Comparison of ENCODE assay signal across 4 cellular contexts in the genomic region with DNA sequence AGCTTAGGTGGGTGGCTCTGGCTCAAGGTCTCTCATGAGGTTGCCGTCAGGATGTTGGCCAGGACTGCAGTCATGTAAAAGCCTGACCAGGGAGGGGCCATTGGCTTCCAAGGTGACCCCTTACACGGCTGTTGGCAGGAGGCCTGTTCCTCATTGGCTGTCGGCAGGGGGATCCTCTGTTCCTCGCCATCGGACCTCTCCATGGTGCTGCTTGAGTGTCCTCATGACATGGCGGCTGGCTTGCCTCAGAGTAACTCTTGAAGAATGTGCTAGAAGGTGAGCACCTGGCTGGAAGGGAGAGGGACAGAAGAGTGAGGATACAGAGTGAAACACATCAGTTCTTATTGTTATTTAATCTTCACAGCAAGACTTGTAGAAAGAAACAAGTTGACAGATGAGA.
TF ChIP-seq lines count a peak whose summit lies in the region.

No MANE protein-coding gene starts in this region.

TF ChIP-seq in SK-N-SH, 30 proteins besides CTCF, POLR2A, EP300 and RAD21:
- TF ChIP-seq, protein P1, sequence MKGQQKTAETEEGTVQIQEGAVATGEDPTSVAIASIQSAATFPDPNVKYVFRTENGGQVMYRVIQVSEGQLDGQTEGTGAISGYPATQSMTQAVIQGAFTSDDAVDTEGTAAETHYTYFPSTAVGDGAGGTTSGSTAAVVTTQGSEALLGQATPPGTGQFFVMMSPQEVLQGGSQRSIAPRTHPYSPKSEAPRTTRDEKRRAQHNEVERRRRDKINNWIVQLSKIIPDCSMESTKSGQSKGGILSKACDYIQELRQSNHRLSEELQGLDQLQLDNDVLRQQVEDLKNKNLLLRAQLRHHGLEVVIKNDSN (IDR thresholded peaks at IDR 0.05; ENCODE audit: borderline replicate concordance, low read depth), result no peak
- TF ChIP-seq, protein P2, sequence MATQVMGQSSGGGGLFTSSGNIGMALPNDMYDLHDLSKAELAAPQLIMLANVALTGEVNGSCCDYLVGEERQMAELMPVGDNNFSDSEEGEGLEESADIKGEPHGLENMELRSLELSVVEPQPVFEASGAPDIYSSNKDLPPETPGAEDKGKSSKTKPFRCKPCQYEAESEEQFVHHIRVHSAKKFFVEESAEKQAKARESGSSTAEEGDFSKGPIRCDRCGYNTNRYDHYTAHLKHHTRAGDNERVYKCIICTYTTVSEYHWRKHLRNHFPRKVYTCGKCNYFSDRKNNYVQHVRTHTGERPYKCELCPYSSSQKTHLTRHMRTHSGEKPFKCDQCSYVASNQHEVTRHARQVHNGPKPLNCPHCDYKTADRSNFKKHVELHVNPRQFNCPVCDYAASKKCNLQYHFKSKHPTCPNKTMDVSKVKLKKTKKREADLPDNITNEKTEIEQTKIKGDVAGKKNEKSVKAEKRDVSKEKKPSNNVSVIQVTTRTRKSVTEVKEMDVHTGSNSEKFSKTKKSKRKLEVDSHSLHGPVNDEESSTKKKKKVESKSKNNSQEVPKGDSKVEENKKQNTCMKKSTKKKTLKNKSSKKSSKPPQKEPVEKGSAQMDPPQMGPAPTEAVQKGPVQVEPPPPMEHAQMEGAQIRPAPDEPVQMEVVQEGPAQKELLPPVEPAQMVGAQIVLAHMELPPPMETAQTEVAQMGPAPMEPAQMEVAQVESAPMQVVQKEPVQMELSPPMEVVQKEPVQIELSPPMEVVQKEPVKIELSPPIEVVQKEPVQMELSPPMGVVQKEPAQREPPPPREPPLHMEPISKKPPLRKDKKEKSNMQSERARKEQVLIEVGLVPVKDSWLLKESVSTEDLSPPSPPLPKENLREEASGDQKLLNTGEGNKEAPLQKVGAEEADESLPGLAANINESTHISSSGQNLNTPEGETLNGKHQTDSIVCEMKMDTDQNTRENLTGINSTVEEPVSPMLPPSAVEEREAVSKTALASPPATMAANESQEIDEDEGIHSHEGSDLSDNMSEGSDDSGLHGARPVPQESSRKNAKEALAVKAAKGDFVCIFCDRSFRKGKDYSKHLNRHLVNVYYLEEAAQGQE (IDR thresholded peaks at IDR 0.05; ENCODE audit: low read depth, low read length), result peak; percentile 90

TF ChIP-seq in SK-N-SH treated with all-trans-retinoic acid at 6 μM for 48 hours, 23 proteins besides CTCF, POLR2A, EP300 and RAD21:
- TF ChIP-seq ARNTL (CRISPR knock-in tag; IDR thresholded peaks at IDR 0.05; ENCODE audit: borderline replicate concordance, low read depth) (no peak), TOX (CRISPR knock-in tag; IDR thresholded peaks at IDR 0.05; ENCODE audit: borderline replicate concordance) (no peak)

TF ChIP-seq in WTC11, 78 proteins besides CTCF, POLR2A, EP300 and RAD21:
- TF ChIP-seq NR3C1 (CRISPR knock-in tag; conservative IDR thresholded peaks at IDR 0.05; ENCODE audit: low read depth) (no peak), IRF2 (CRISPR knock-in tag; IDR thresholded peaks at IDR 0.05; ENCODE audit: borderline replicate concordance, low read depth) (no peak)
- TF ChIP-seq, protein P3, sequence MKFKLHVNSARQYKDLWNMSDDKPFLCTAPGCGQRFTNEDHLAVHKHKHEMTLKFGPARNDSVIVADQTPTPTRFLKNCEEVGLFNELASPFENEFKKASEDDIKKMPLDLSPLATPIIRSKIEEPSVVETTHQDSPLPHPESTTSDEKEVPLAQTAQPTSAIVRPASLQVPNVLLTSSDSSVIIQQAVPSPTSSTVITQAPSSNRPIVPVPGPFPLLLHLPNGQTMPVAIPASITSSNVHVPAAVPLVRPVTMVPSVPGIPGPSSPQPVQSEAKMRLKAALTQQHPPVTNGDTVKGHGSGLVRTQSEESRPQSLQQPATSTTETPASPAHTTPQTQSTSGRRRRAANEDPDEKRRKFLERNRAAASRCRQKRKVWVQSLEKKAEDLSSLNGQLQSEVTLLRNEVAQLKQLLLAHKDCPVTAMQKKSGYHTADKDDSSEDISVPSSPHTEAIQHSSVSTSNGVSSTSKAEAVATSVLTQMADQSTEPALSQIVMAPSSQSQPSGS (CRISPR knock-in tag; IDR thresholded peaks at IDR 0.05; ENCODE audit: borderline replicate concordance, low read depth), result no peak
- TF ChIP-seq, protein P4, sequence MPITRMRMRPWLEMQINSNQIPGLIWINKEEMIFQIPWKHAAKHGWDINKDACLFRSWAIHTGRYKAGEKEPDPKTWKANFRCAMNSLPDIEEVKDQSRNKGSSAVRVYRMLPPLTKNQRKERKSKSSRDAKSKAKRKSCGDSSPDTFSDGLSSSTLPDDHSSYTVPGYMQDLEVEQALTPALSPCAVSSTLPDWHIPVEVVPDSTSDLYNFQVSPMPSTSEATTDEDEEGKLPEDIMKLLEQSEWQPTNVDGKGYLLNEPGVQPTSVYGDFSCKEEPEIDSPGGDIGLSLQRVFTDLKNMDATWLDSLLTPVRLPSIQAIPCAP (CRISPR knock-in tag; IDR thresholded peaks at IDR 0.05), result 0 out of 2 replicates have a peak, but pooled peaks have one; percentile 38
- TF ChIP-seq, protein P5, sequence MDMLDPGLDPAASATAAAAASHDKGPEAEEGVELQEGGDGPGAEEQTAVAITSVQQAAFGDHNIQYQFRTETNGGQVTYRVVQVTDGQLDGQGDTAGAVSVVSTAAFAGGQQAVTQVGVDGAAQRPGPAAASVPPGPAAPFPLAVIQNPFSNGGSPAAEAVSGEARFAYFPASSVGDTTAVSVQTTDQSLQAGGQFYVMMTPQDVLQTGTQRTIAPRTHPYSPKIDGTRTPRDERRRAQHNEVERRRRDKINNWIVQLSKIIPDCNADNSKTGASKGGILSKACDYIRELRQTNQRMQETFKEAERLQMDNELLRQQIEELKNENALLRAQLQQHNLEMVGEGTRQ (CRISPR knock-in tag; IDR thresholded peaks at IDR 0.05), result no peak
- TF ChIP-seq, protein P6, sequence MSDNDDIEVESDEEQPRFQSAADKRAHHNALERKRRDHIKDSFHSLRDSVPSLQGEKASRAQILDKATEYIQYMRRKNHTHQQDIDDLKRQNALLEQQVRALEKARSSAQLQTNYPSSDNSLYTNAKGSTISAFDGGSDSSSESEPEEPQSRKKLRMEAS (CRISPR knock-in tag; IDR thresholded peaks at IDR 0.05), result peak; percentile 26; the same call in 1 of the 2 replicates
TF ChIP-seq in WTC11: peak in this region for 2.

TF ChIP-seq in HepG2, 621 proteins besides CTCF, POLR2A, EP300 and RAD21:
- no peak for TF ChIP-seq ARNT2 (CRISPR knock-in tag; IDR thresholded peaks at IDR 0.05; ENCODE audit: low read depth)
- TF ChIP-seq, protein P7, sequence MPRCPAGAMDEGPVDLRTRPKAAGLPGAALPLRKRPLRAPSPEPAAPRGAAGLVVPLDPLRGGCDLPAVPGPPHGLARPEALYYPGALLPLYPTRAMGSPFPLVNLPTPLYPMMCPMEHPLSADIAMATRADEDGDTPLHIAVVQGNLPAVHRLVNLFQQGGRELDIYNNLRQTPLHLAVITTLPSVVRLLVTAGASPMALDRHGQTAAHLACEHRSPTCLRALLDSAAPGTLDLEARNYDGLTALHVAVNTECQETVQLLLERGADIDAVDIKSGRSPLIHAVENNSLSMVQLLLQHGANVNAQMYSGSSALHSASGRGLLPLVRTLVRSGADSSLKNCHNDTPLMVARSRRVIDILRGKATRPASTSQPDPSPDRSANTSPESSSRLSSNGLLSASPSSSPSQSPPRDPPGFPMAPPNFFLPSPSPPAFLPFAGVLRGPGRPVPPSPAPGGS (CRISPR knock-in tag; IDR thresholded peaks at IDR 0.05), result 0 out of 2 replicates have a peak, but pooled peaks have one; percentile 52
- TF ChIP-seq RFX5 (IDR thresholded peaks at IDR 0.05; ENCODE audit: low read depth, low read length), result no peak
- TF ChIP-seq, protein P8, sequence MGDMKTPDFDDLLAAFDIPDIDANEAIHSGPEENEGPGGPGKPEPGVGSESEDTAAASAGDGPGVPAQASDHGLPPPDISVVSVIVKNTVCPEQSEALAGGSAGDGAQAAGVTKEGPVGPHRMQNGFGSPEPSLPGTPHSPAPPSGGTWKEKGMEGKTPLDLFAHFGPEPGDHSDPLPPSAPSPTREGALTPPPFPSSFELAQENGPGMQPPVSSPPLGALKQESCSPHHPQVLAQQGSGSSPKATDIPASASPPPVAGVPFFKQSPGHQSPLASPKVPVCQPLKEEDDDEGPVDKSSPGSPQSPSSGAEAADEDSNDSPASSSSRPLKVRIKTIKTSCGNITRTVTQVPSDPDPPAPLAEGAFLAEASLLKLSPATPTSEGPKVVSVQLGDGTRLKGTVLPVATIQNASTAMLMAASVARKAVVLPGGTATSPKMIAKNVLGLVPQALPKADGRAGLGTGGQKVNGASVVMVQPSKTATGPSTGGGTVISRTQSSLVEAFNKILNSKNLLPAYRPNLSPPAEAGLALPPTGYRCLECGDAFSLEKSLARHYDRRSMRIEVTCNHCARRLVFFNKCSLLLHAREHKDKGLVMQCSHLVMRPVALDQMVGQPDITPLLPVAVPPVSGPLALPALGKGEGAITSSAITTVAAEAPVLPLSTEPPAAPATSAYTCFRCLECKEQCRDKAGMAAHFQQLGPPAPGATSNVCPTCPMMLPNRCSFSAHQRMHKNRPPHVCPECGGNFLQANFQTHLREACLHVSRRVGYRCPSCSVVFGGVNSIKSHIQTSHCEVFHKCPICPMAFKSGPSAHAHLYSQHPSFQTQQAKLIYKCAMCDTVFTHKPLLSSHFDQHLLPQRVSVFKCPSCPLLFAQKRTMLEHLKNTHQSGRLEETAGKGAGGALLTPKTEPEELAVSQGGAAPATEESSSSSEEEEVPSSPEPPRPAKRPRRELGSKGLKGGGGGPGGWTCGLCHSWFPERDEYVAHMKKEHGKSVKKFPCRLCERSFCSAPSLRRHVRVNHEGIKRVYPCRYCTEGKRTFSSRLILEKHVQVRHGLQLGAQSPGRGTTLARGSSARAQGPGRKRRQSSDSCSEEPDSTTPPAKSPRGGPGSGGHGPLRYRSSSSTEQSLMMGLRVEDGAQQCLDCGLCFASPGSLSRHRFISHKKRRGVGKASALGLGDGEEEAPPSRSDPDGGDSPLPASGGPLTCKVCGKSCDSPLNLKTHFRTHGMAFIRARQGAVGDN (CRISPR knock-in tag; IDR thresholded peaks at IDR 0.05), result peak; percentile 39
- TF ChIP-seq MIER2 (CRISPR knock-in tag; IDR thresholded peaks at IDR 0.05), result peak; percentile 92
- TF ChIP-seq, protein P2 (IDR thresholded peaks at IDR 0.05; ENCODE audit: borderline replicate concordance in 1 of 2, low read depth in 1 of 2, low read length in 2 of 2), result peak; percentile 50 to 90
- TF ChIP-seq, protein P9, sequence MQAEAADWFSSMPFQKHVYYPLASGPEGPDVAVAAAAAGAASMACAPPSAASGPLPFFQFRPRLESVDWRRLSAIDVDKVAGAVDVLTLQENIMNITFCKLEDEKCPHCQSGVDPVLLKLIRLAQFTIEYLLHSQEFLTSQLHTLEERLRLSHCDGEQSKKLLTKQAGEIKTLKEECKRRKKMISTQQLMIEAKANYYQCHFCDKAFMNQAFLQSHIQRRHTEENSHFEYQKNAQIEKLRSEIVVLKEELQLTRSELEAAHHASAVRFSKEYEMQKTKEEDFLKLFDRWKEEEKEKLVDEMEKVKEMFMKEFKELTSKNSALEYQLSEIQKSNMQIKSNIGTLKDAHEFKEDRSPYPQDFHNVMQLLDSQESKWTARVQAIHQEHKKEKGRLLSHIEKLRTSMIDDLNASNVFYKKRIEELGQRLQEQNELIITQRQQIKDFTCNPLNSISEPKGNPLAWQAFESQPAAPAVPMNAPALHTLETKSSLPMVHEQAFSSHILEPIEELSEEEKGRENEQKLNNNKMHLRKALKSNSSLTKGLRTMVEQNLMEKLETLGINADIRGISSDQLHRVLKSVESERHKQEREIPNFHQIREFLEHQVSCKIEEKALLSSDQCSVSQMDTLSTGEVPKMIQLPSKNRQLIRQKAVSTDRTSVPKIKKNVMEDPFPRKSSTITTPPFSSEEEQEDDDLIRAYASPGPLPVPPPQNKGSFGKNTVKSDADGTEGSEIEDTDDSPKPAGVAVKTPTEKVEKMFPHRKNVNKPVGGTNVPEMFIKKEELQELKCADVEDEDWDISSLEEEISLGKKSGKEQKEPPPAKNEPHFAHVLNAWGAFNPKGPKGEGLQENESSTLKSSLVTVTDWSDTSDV (CRISPR knock-in tag; IDR thresholded peaks at IDR 0.05), result no peak
- peak; percentile 69 for TF ChIP-seq ZNF644 (CRISPR knock-in tag; IDR thresholded peaks at IDR 0.05; ENCODE audit: low read depth)
- peak; percentile 75; the same call in 1 of the 2 replicates for TF ChIP-seq EHMT2 (IDR thresholded peaks at IDR 0.05; ENCODE audit: borderline replicate concordance, low read depth, low read length)
- no peak for TF ChIP-seq ZMAT3 (CRISPR knock-in tag; conservative IDR thresholded peaks at IDR 0.05)
- TF ChIP-seq, protein P10, sequence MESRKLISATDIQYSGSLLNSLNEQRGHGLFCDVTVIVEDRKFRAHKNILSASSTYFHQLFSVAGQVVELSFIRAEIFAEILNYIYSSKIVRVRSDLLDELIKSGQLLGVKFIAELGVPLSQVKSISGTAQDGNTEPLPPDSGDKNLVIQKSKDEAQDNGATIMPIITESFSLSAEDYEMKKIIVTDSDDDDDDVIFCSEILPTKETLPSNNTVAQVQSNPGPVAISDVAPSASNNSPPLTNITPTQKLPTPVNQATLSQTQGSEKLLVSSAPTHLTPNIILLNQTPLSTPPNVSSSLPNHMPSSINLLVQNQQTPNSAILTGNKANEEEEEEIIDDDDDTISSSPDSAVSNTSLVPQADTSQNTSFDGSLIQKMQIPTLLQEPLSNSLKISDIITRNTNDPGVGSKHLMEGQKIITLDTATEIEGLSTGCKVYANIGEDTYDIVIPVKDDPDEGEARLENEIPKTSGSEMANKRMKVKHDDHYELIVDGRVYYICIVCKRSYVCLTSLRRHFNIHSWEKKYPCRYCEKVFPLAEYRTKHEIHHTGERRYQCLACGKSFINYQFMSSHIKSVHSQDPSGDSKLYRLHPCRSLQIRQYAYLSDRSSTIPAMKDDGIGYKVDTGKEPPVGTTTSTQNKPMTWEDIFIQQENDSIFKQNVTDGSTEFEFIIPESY (CRISPR knock-in tag; IDR thresholded peaks at IDR 0.05), result 0 out of 2 replicates have a peak, but pooled peaks have one; percentile 25
- TF ChIP-seq SMAD9 (CRISPR knock-in tag; IDR thresholded peaks at IDR 0.05), result no peak
- TF ChIP-seq KLF16 (CRISPR knock-in tag; IDR thresholded peaks at IDR 0.05), result no peak
- TF ChIP-seq MTF2 (CRISPR knock-in tag; IDR thresholded peaks at IDR 0.05; ENCODE audit: borderline replicate concordance), result no peak
